1 cellular context compared by ENCODE assay signal in the genomic region with DNA sequence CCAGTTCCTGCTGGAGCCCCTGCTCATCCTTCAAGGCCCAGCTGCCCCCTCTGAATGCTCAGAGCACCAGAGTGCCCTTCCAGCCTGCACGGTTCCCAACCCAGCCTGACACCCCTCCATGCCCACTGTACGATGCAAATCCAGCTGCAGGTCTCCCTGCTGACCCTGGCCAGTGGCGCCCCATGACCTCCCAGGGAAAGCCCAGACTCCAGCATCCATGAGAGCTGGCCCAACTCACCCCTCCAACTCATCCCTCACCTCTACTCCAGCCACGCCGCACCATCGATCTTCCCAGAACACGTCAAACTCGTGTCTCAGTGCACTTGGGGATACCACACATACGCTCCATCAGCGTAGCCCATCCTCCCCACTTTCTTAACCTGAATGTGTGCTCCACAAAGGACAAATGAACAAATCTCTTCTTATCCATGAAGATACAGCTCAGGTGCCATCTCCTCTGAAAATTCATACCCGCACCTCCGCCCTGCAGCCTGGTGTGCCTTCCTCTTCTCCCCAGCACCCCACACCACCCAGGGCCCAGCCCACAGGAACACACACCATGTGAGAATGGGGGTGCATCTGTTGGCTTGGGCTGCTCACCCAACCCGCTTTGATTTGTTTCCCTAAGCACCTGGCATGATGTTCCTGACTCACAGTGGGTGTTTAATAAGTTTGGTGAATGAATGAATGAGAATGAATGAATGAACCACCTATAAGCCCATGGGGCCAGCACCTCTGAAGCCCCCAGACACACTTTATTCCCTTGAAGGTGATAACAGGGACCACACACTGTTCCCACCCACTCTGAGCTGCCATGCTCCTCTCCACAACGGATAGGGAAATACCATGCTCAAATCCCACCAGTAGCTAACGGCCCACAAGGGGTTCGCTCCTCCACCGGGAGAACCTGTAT.
TF ChIP-seq lines count a peak whose summit lies in the region.

No MANE protein-coding gene starts in this region.

TF ChIP-seq in HepG2, 621 proteins besides CTCF, POLR2A, EP300 and RAD21:
- TF ChIP-seq, protein P1, sequence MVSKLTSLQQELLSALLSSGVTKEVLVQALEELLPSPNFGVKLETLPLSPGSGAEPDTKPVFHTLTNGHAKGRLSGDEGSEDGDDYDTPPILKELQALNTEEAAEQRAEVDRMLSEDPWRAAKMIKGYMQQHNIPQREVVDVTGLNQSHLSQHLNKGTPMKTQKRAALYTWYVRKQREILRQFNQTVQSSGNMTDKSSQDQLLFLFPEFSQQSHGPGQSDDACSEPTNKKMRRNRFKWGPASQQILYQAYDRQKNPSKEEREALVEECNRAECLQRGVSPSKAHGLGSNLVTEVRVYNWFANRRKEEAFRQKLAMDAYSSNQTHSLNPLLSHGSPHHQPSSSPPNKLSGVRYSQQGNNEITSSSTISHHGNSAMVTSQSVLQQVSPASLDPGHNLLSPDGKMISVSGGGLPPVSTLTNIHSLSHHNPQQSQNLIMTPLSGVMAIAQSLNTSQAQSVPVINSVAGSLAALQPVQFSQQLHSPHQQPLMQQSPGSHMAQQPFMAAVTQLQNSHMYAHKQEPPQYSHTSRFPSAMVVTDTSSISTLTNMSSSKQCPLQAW (CRISPR knock-in tag; IDR thresholded peaks at IDR 0.05) = no peak
- TF ChIP-seq SRY (CRISPR knock-in tag; IDR thresholded peaks at IDR 0.05) (no peak), MED1 (CRISPR knock-in tag; IDR thresholded peaks at IDR 0.05) (no peak), AGO2 (optimal IDR thresholded peaks at IDR 0.05; ENCODE audit: low read depth, low read length) (no peak)
